ENCODE assay signal across 17 cellular contexts in genomic region chr1:36605942-36606690, GRCh38.
DNase-seq lines count a peak whose midpoint lies in the region; ATAC-seq, FAIRE-seq and TF ChIP-seq lines count a peak whose summit lies in the region.
"Had no signal": no experiment of that assay in that cellular context is flagged by ENCODE, and none has a peak within 500 bp of the region (broad histone marks: within the 10 kb centered on the region; RNA-seq: fewer than 3 reads in every experiment).

No MANE protein-coding gene starts in this region.

- TF ChIP-seq POLR2A in spleen (IDR thresholded peaks at IDR 0.05) = no peak

- H3K4me1 Mint-ChIP-seq in CD8-positive, alpha-beta memory T cell = peaks cover 32 to 42% (median 39%) of the 10 kb centered on the region in 3 donors
- H3K4me1 Mint-ChIP-seq in natural killer cell = peaks cover 30 to 32% of the 10 kb centered on the region in 2 donors
- H3K4me1 Mint-ChIP-seq in activated T-cell treated with anti-CD3 and anti-CD28 coated beads, Interleukin-2, amount 50 U/mL, for 72 hours (ENCODE audit: low read depth) = no peaks in the 10 kb centered on the region

- whole genome bisulfite sequencing in psoas muscle, 3 donors = 57 to 67% (median 63%) methylated on average over 8 of the region's 8 CpGs
- 52 to 71% (median 64%) methylated on average over 7 to 8 of the region's 8 CpGs for WGBS in spleen, 5 donors

- POLR2A ChIA-PET in CD8-positive, alpha-beta memory T cell (lab: Charles Lee) = no interaction called here

- no peak overlapping the region for H3K4me3 ChIP-seq in CD8-positive, alpha-beta memory T cell (ENCODE audit: low read length)
- H3K4me3 ChIP-seq in bronchial epithelial cell (ENCODE audit: low read depth, low read length) (no peak overlapping the region), psoas muscle (no peak overlapping the region), spleen (no peak overlapping the region)
- H3K4me3 ChIP-seq: MG63 had no signal

- H3K27ac Mint-ChIP-seq in CD8-positive, alpha-beta memory T cell = peak overlapping the region; percentile 68 to 95 (median 92)
- H3K27ac Mint-ChIP-seq in natural killer cell = peak overlapping the region in 1 of 2 donors; percentile 37
- no peak overlapping the region for H3K27ac Mint-ChIP-seq in activated T-cell treated with anti-CD3 and anti-CD28 coated beads, Interleukin-2, amount 50 U/mL, for 72 hours
- H3K27ac Mint-ChIP-seq: HFFc6 had no signal

- DNase-seq in Ammon's horn (ENCODE audit: low spot score) (peak; percentile 61), bronchial epithelial cell (ENCODE audit: low read depth) (no peak), natural killer cell (no peak), psoas muscle (no peak), spleen (no peak)
- peak in 1 of 5 donors; percentile 14 for DNase-seq in CD8-positive, alpha-beta memory T cell
- no peak for DNase-seq in activated T-cell treated with anti-CD3 and anti-CD28 coated beads, Interleukin-2, amount 50 U/mL, for 72 hours
- DNase-seq: EL, HFFc6, MG63, NCI-H1092 treated with DMSO at 0.1 percent for 48 hours, NCI-H1694 treated with DMSO at 0.1 percent for 48 hours, NCI-H345, NCI-H526 treated with DMSO at 0.1 percent for 48 hours, PC-3 had no signal

- peak overlapping the region in 6 of 7 donors; percentile 23 to 73 (median 56) for H3K4me3 Mint-ChIP-seq in CD8-positive, alpha-beta memory T cell
- peak overlapping the region; percentile 11 for H3K4me3 Mint-ChIP-seq in natural killer cell
- H3K4me3 Mint-ChIP-seq in activated T-cell treated with anti-CD3 and anti-CD28 coated beads, Interleukin-2, amount 50 U/mL, for 72 hours = no peak overlapping the region
- H3K4me3 Mint-ChIP-seq: HFFc6 had no signal

- no peaks in the 10 kb centered on the region for H3K36me3 Mint-ChIP-seq in CD8-positive, alpha-beta memory T cell
- no peaks in the 10 kb centered on the region for H3K36me3 Mint-ChIP-seq in natural killer cell
- H3K36me3 Mint-ChIP-seq in activated T-cell treated with anti-CD3 and anti-CD28 coated beads, Interleukin-2, amount 50 U/mL, for 72 hours (ENCODE audit: insufficient read depth in 2 of 2) = no peaks in the 10 kb centered on the region

- peak; percentile 80 for FAIRE-seq in bronchial epithelial cell (lab: Jason Lieb, UNC)
- FAIRE-seq: HepG2 had no signal

- no peaks in the 10 kb centered on the region for H3K36me3 ChIP-seq in CD8-positive, alpha-beta memory T cell (ENCODE audit: insufficient read depth, low read length)
- H3K36me3 ChIP-seq in bronchial epithelial cell (ENCODE audit: control insufficient read depth, insufficient read depth, low read length) = no peaks in the 10 kb centered on the region
- no peaks in the 10 kb centered on the region for H3K36me3 ChIP-seq in psoas muscle (ENCODE audit: insufficient read depth in 1 of 2, low read depth in 1 of 2)
- H3K36me3 ChIP-seq in spleen = no peaks in the 10 kb centered on the region
- H3K36me3 ChIP-seq: MG63 had no signal

- CTCF ChIA-PET in CD8-positive, alpha-beta memory T cell (lab: Charles Lee) = interaction anchor here (0.5 kb wide), 1 partner anchor 456 kb away, joined by 3 read pairs; no protein-coding TSS in a partner anchor

- peaks cover 0 to 1% (median 0%) of the 10 kb centered on the region in 5 donors for H3K9me3 Mint-ChIP-seq in CD8-positive, alpha-beta memory T cell
- H3K9me3 Mint-ChIP-seq in natural killer cell = no peaks in the 10 kb centered on the region
- no peaks in the 10 kb centered on the region for H3K9me3 Mint-ChIP-seq in activated T-cell treated with anti-CD3 and anti-CD28 coated beads, Interleukin-2, amount 50 U/mL, for 72 hours
- H3K9me3 Mint-ChIP-seq: HFFc6 had no signal

- H3K27ac ChIP-seq in CD8-positive, alpha-beta memory T cell (ENCODE audit: low read depth, low read length) = no peak overlapping the region
- no peak overlapping the region for H3K27ac ChIP-seq in psoas muscle
- no peak overlapping the region for H3K27ac ChIP-seq in spleen
- H3K27ac ChIP-seq: KMS-11 had no signal

- ATAC-seq in natural killer cell = peak; percentile 9 to 44 (median 40)
- ATAC-seq in psoas muscle = no peak
- no peak for ATAC-seq in activated T-cell treated with anti-CD3 and anti-CD28 coated beads, Interleukin-2, amount 50 U/mL, for 72 hours (replicated peaks in 1 of 2)
- ATAC-seq: HepG2, PC-3 had no signal

- H3K9me3 ChIP-seq in CD8-positive, alpha-beta memory T cell (ENCODE audit: low read length) = no peaks in the 10 kb centered on the region
- H3K9me3 ChIP-seq in psoas muscle (no peaks in the 10 kb centered on the region), spleen (no peaks in the 10 kb centered on the region)
- H3K9me3 ChIP-seq: MG63 had no signal

- TF ChIP-seq CTCF in bronchial epithelial cell (IDR thresholded peaks at IDR 0.05; ENCODE audit: insufficient read depth, low read length, severe bottlenecking) = no peak
- TF ChIP-seq CTCF in natural killer cell (IDR thresholded peaks at IDR 0.05) = no peak
- TF ChIP-seq CTCF in psoas muscle (IDR thresholded peaks at IDR 0.05) = no peak
- TF ChIP-seq CTCF in spleen (IDR thresholded peaks at IDR 0.05 in 8 of 11, conservative IDR thresholded peaks at IDR 0.05 in 3 of 11) = no peak

- peaks cover 2 to 17% of the 10 kb centered on the region in 2 donors for H3K27me3 Mint-ChIP-seq in CD8-positive, alpha-beta memory T cell
- H3K27me3 Mint-ChIP-seq in natural killer cell (ENCODE audit: low read depth in 2 of 2) = peaks cover 6 to 16% of the 10 kb centered on the region in 2 donors
- peaks cover 7% of the 10 kb centered on the region for H3K27me3 Mint-ChIP-seq in activated T-cell treated with anti-CD3 and anti-CD28 coated beads, Interleukin-2, amount 50 U/mL, for 72 hours (ENCODE audit: low read depth)

- intact Hi-C loops in natural killer cell (cut with micrococcal nuclease) (no loop called here), psoas muscle (cut with DNase I) (no loop called here), spleen (cut with DNase I; ENCODE audit: low total_unique reads) (no loop called here)

- no peaks in the 10 kb centered on the region for H3K27me3 ChIP-seq in CD8-positive, alpha-beta memory T cell (ENCODE audit: insufficient read depth, low read length, poor library complexity, severe bottlenecking)
- H3K27me3 ChIP-seq in bronchial epithelial cell (ENCODE audit: control insufficient read depth, insufficient read depth, low read length) = no peaks in the 10 kb centered on the region
- H3K27me3 ChIP-seq in psoas muscle (ENCODE audit: insufficient read depth in 3 of 3, low read length in 2 of 3) = peaks cover 0 to 12% (median 8%) of the 10 kb centered on the region in 3 donors
- peaks cover 0 to 39% (median 4%) of the 10 kb centered on the region in 7 donors for H3K27me3 ChIP-seq in spleen (replicated peaks in 1 of 7)

- H3K4me1 ChIP-seq in CD8-positive, alpha-beta memory T cell (ENCODE audit: insufficient read depth, low read length) = peaks cover 24% of the 10 kb centered on the region
- H3K4me1 ChIP-seq in psoas muscle (no peaks in the 10 kb centered on the region), spleen (no peaks in the 10 kb centered on the region)

Comparison
In these comparisons a context has a peak if more than half of its experiments do, and no peak if none do; other contexts are left out.
1. H3K4me3 Mint-ChIP-seq: peak in CD8-positive, alpha-beta memory T cell (6 of 7) and natural killer cell (single experiment); none in activated T-cell treated with anti-CD3 and anti-CD28 coated beads, Interleukin-2, amount 50 U/mL, for 72 hours (0 of 2).
2. ATAC-seq: peak in natural killer cell (3 of 3); none in psoas muscle (0 of 4) and activated T-cell treated with anti-CD3 and anti-CD28 coated beads, Interleukin-2, amount 50 U/mL, for 72 hours (0 of 2).